10 cellular contexts compared by ENCODE assay signal in the genomic region with DNA sequence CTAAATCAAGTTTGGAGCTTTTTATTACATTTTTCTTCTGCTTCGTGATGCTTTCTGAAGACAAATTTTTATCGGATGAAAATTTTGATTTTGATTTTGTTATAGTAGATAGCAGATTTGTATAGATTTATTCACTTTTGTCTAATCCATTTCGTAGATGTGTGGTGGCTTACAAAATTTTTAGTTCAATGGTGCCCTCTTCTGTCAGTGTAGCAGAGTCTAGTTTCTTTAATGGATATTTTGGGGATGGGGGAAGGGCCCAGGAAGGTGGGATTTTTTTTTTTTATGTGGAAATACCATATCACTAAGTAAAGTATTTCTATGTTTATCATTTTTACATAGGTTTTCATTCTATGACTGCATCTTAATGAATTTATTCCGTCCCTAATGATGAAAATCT.
DNase-seq lines count a peak whose midpoint lies in the region; ATAC-seq, FAIRE-seq and TF ChIP-seq lines count a peak whose summit lies in the region.
"Had no signal": no experiment of that assay in that cellular context is flagged by ENCODE, and none has a peak within 500 bp of the region (broad histone marks: within the 10 kb centered on the region; RNA-seq: fewer than 3 reads in every experiment).

No MANE protein-coding gene starts in this region.

- no peaks in the 10 kb centered on the region for H4K20me1 ChIP-seq in HepG2 (ENCODE audit: insufficient read depth, low read length)

- H3K36me3 ChIP-seq in HepG2 (replicated peaks in 1 of 2; ENCODE audit: control insufficient read depth in 1 of 2, insufficient read depth in 2 of 2, low read length in 2 of 2) (no peaks in the 10 kb centered on the region), left lung (no peaks in the 10 kb centered on the region)

- TF ChIP-seq CTCF in D721Med (IDR thresholded peaks at IDR 0.05; ENCODE audit: insufficient read depth, missing control alignments) (peak; percentile 65), astrocyte of the cerebellum (IDR thresholded peaks at IDR 0.05; ENCODE audit: low read depth, low read length, missing control alignments) (peak; percentile 41), HepG2 (CRISPR knock-in tag; IDR thresholded peaks at IDR 0.05) (peak; percentile 37), left lung (IDR thresholded peaks at IDR 0.05) (peak in 1 of 2 donors; percentile 23)

- POLR2A ChIA-PET in HepG2 (lab: Yijun Ruan, JAX): no interaction called here

- CTCF ChIA-PET in HepG2 (lab: Yijun Ruan, JAX; ENCODE audit: low intra/inter-chr PET ratio, low total read pairs): no interaction called here

- H3K4me1 ChIP-seq in HepG2 (ENCODE audit: insufficient read depth, low read length) (no peaks in the 10 kb centered on the region), left lung (no peaks in the 10 kb centered on the region)

- in situ Hi-C loops in astrocyte of the cerebellum (cut with HindIII; ENCODE audit: low sequenced_read_pairs) (no loop called here), HepG2 (cut with HindIII; ENCODE audit: extremely low pct_ligation_motif_present, low pct_unique_long_range_greater_than_20kb) (loop anchor here (25.0 kb wide), 1 partner anchor 469 kb away; a partner anchor contains a TSS)

- TF ChIP-seq POLR2A in HepG2 (IDR thresholded peaks at IDR 0.05; ENCODE audit: insufficient read depth in 1 of 2, low read depth in 2 of 2, low read length in 2 of 2): no peak

- no peak overlapping the region for H2AFZ ChIP-seq in HepG2 (ENCODE audit: low read length)

- H3K27ac ChIP-seq in HepG2 (ENCODE audit: extremely low read length, insufficient read depth, low read length) (no peak overlapping the region), left lung (no peak overlapping the region)
- H3K27ac ChIP-seq: KMS-11 had no signal

- no peak overlapping the region for H3K9ac ChIP-seq in HepG2 (ENCODE audit: insufficient read depth, low read depth, low read length)
- H3K9ac ChIP-seq: KMS-11 had no signal

- no peak for DNase-seq in D721Med (ENCODE audit: insufficient read length, low spot score)
- peak; percentile 11 for DNase-seq in NAMALWA (ENCODE audit: low spot score)
- DNase-seq in astrocyte of the cerebellum (ENCODE audit: low read depth): peak; percentile 51
- no peak for DNase-seq in HepG2 (ENCODE audit: low spot score)
- DNase-seq in left lung: no peak
- DNase-seq in SK-N-DZ (ENCODE audit: low spot score): no peak
- no peak for DNase-seq in T-helper 1 cell
- DNase-seq: activated T-cell treated with anti-CD3 and anti-CD28 coated beads, Interleukin-2, amount 50 U/mL, for 72 hours had no signal

- H3K9me3 ChIP-seq in HepG2 (ENCODE audit: low read length) (no peaks in the 10 kb centered on the region), left lung (no peaks in the 10 kb centered on the region)

- no peak for TF ChIP-seq EP300 in HepG2 (IDR thresholded peaks at IDR 0.05; ENCODE audit: low read depth in 2 of 2, low read length in 2 of 2)
- TF ChIP-seq EP300 in HepG2 (CRISPR knock-in tag; IDR thresholded peaks at IDR 0.05; ENCODE audit: borderline replicate concordance): no peak

- H3K27me3 ChIP-seq in HepG2 (ENCODE audit: control insufficient read depth in 1 of 2, insufficient read depth in 2 of 2, low read length in 2 of 2) (no peaks in the 10 kb centered on the region), left lung (no peaks in the 10 kb centered on the region)

- no TSS peak for BruUV-seq in HepG2 (replicated peaks; lab: Mats Ljungman, UMichigan)

- WGBS in HepG2 (ENCODE audit: low lambda C conversion rate): 2% methylated on average over 4 of the region's 4 CpGs

- FAIRE-seq in D721Med (lab: Jason Lieb, UNC) (no peak), HepG2 (lab: Jason Lieb, UNC) (no peak)

- H3K79me2 ChIP-seq in HepG2 (ENCODE audit: insufficient read depth, low read length): no peaks in the 10 kb centered on the region

- intact Hi-C loops in HepG2 (cut with micrococcal nuclease; ENCODE audit: unreplicated experiment) (no loop called here), left lung (cut with DNase I) (no loop called here)

- no peak for TF ChIP-seq RAD21 in HepG2 (CRISPR knock-in tag; IDR thresholded peaks at IDR 0.05)

- no peak overlapping the region for H3K4me2 ChIP-seq in HepG2 (ENCODE audit: low read depth, low read length)
- H3K4me2 ChIP-seq: KMS-11 had no signal

- H3K4me3 ChIP-seq in astrocyte of the cerebellum (ENCODE audit: low read depth, low read length): no peak overlapping the region
- H3K4me3 ChIP-seq in HepG2 (replicated peaks in 1 of 3; ENCODE audit: insufficient read depth in 1 of 3, low read depth in 2 of 3, low read length in 3 of 3): no peak overlapping the region
- no peak overlapping the region for H3K4me3 ChIP-seq in left lung

- ATAC-seq in HepG2 (no peak), left lung (no peak), HG02623 (IDR thresholded peaks at IDR 0.05; ENCODE audit: unreplicated experiment) (no peak)
- ATAC-seq: activated T-cell treated with anti-CD3 and anti-CD28 coated beads, Interleukin-2, amount 50 U/mL, for 72 hours had no signal

TF ChIP-seq in HepG2, 621 proteins besides CTCF, POLR2A, EP300 and RAD21:
- TF ChIP-seq, protein P1, sequence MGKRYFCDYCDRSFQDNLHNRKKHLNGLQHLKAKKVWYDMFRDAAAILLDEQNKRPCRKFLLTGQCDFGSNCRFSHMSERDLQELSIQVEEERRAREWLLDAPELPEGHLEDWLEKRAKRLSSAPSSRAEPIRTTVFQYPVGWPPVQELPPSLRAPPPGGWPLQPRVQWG (CRISPR knock-in tag; IDR thresholded peaks at IDR 0.05; ENCODE audit: borderline replicate concordance, low read depth): no peak
- peak; percentile 36 for TF ChIP-seq STAG1 (CRISPR knock-in tag; IDR thresholded peaks at IDR 0.05)
TF ChIP-seq in HepG2: peak in this region for 1.

Comparison
In these comparisons a context has a peak if more than half of its experiments do, and no peak if none do; other contexts are left out.
1. DNase-seq: peak in NAMALWA (single experiment) and astrocyte of the cerebellum (single experiment); none in D721Med (single experiment), HepG2 (single experiment), left lung (0 of 2), SK-N-DZ (single experiment) and T-helper 1 cell (0 of 5).